Comparison of ENCODE assay signal across 3 cellular contexts in genomic region chr7:87784424-87784823, GRCh38.
A peak's percentile ranks its signal among the peaks of the same experiment; 100 is the strongest.
TF ChIP-seq lines count a peak whose summit lies in the region.

No MANE protein-coding gene starts in this region.

TF ChIP-seq in A549, 52 proteins besides CTCF, POLR2A, EP300 and RAD21:
- TF ChIP-seq MAFK (IDR thresholded peaks at IDR 0.05; ENCODE audit: partially characterized antibody) (peak; percentile 90), BHLHE40 (IDR thresholded peaks at IDR 0.05; ENCODE audit: low read depth, low read length) (no peak)

TF ChIP-seq in HCT116, 20 proteins besides CTCF, POLR2A, EP300 and RAD21:
- TF ChIP-seq TCF7L2 (IDR thresholded peaks at IDR 0.05; ENCODE audit: borderline replicate concordance, extremely low read depth, insufficient read depth, insufficient read length), result no peak
- no peak for TF ChIP-seq EZH2 (IDR thresholded peaks at IDR 0.05)
- TF ChIP-seq SP1 (IDR thresholded peaks at IDR 0.05; ENCODE audit: low read depth), result no peak
- TF ChIP-seq FOSL1 (IDR thresholded peaks at IDR 0.05; ENCODE audit: low read depth), result no peak
- no peak for TF ChIP-seq CEBPB (IDR thresholded peaks at IDR 0.05; ENCODE audit: low read depth)
- TF ChIP-seq, protein P1, sequence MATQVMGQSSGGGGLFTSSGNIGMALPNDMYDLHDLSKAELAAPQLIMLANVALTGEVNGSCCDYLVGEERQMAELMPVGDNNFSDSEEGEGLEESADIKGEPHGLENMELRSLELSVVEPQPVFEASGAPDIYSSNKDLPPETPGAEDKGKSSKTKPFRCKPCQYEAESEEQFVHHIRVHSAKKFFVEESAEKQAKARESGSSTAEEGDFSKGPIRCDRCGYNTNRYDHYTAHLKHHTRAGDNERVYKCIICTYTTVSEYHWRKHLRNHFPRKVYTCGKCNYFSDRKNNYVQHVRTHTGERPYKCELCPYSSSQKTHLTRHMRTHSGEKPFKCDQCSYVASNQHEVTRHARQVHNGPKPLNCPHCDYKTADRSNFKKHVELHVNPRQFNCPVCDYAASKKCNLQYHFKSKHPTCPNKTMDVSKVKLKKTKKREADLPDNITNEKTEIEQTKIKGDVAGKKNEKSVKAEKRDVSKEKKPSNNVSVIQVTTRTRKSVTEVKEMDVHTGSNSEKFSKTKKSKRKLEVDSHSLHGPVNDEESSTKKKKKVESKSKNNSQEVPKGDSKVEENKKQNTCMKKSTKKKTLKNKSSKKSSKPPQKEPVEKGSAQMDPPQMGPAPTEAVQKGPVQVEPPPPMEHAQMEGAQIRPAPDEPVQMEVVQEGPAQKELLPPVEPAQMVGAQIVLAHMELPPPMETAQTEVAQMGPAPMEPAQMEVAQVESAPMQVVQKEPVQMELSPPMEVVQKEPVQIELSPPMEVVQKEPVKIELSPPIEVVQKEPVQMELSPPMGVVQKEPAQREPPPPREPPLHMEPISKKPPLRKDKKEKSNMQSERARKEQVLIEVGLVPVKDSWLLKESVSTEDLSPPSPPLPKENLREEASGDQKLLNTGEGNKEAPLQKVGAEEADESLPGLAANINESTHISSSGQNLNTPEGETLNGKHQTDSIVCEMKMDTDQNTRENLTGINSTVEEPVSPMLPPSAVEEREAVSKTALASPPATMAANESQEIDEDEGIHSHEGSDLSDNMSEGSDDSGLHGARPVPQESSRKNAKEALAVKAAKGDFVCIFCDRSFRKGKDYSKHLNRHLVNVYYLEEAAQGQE (IDR thresholded peaks at IDR 0.05; ENCODE audit: low read depth), result no peak
- TF ChIP-seq, protein P2, sequence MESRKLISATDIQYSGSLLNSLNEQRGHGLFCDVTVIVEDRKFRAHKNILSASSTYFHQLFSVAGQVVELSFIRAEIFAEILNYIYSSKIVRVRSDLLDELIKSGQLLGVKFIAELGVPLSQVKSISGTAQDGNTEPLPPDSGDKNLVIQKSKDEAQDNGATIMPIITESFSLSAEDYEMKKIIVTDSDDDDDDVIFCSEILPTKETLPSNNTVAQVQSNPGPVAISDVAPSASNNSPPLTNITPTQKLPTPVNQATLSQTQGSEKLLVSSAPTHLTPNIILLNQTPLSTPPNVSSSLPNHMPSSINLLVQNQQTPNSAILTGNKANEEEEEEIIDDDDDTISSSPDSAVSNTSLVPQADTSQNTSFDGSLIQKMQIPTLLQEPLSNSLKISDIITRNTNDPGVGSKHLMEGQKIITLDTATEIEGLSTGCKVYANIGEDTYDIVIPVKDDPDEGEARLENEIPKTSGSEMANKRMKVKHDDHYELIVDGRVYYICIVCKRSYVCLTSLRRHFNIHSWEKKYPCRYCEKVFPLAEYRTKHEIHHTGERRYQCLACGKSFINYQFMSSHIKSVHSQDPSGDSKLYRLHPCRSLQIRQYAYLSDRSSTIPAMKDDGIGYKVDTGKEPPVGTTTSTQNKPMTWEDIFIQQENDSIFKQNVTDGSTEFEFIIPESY (IDR thresholded peaks at IDR 0.05; ENCODE audit: extremely low read depth, insufficient replicate concordance, low read length), result no peak
- TF ChIP-seq JUND (IDR thresholded peaks at IDR 0.05), result no peak
- TF ChIP-seq, protein P3, sequence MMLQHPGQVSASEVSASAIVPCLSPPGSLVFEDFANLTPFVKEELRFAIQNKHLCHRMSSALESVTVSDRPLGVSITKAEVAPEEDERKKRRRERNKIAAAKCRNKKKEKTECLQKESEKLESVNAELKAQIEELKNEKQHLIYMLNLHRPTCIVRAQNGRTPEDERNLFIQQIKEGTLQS (IDR thresholded peaks at IDR 0.05), result no peak
- no peak for TF ChIP-seq ZFX (IDR thresholded peaks at IDR 0.05)
- TF ChIP-seq CBX3 (IDR thresholded peaks at IDR 0.05; ENCODE audit: low read depth), result no peak
- TF ChIP-seq ELF1 (IDR thresholded peaks at IDR 0.05; ENCODE audit: borderline replicate concordance, low read depth), result no peak
- no peak for TF ChIP-seq MAX (IDR thresholded peaks at IDR 0.05)
- no peak for TF ChIP-seq YY1 (IDR thresholded peaks at IDR 0.05; ENCODE audit: extremely low read depth, insufficient replicate concordance, low read depth, low read length)
- TF ChIP-seq ZNF274 (IDR thresholded peaks at IDR 0.05; ENCODE audit: low read depth, low read length), result no peak
- TF ChIP-seq EZH2phosphoT487 (IDR thresholded peaks at IDR 0.05; ENCODE audit: borderline replicate concordance), result no peak
- TF ChIP-seq SRF (IDR thresholded peaks at IDR 0.05; ENCODE audit: low read depth), result no peak
- no peak for TF ChIP-seq SIN3A (IDR thresholded peaks at IDR 0.05; ENCODE audit: low read depth)

TF ChIP-seq in H1, 55 proteins besides CTCF, POLR2A, EP300 and RAD21:
- TF ChIP-seq CTBP2 (IDR thresholded peaks at IDR 0.05; ENCODE audit: borderline replicate concordance, insufficient read depth, insufficient read length, low read length), result no peak
- TF ChIP-seq JUND (IDR thresholded peaks at IDR 0.05; ENCODE audit: low read length), result no peak
- TF ChIP-seq POU5F1 (IDR thresholded peaks at IDR 0.05; ENCODE audit: low read depth, low read length), result no peak
- TF ChIP-seq EZH2 (IDR thresholded peaks at IDR 0.05; ENCODE audit: low read depth, low read length, severe bottlenecking), result no peak
- TF ChIP-seq GABPA (IDR thresholded peaks at IDR 0.05; ENCODE audit: borderline replicate concordance, insufficient read depth, low read length), result no peak
- no peak for TF ChIP-seq SRF (IDR thresholded peaks at IDR 0.05; ENCODE audit: low read depth, low read length)
- peak; percentile 96 for TF ChIP-seq MAFK (IDR thresholded peaks at IDR 0.05; ENCODE audit: low read depth, low read length)
- TF ChIP-seq CHD1 (IDR thresholded peaks at IDR 0.05; ENCODE audit: low read depth, low read length), result no peak
- no peak for TF ChIP-seq RBBP5 (IDR thresholded peaks at IDR 0.05; ENCODE audit: borderline replicate concordance, low read depth, low read length)
- TF ChIP-seq BRCA1 (IDR thresholded peaks at IDR 0.05; ENCODE audit: low read depth, low read length), result no peak
- TF ChIP-seq POLR2AphosphoS5 (IDR thresholded peaks at IDR 0.05; ENCODE audit: low read depth, low read length), result no peak
- TF ChIP-seq HDAC2 (IDR thresholded peaks at IDR 0.05; ENCODE audit: borderline replicate concordance in 1 of 2, low read depth in 2 of 2, low read length in 2 of 2), result no peak
- TF ChIP-seq EGR1 (IDR thresholded peaks at IDR 0.05; ENCODE audit: borderline replicate concordance, low read depth, low read length), result no peak
- TF ChIP-seq TBP (IDR thresholded peaks at IDR 0.05; ENCODE audit: low read depth, low read length), result no peak
- TF ChIP-seq NRF1 (IDR thresholded peaks at IDR 0.05; ENCODE audit: low read depth, low read length), result no peak
- TF ChIP-seq SIX5 (IDR thresholded peaks at IDR 0.05; ENCODE audit: low read depth, low read length), result no peak
- no peak for TF ChIP-seq ZNF274 (IDR thresholded peaks at IDR 0.05; ENCODE audit: borderline replicate concordance, extremely low read depth, low read length)
- 0 out of 2 replicates have a peak, but pooled peaks have one; percentile 11 for TF ChIP-seq BACH1 (IDR thresholded peaks at IDR 0.05; ENCODE audit: low read length)
